1 cellular context compared by ENCODE assay signal in the genomic region with DNA sequence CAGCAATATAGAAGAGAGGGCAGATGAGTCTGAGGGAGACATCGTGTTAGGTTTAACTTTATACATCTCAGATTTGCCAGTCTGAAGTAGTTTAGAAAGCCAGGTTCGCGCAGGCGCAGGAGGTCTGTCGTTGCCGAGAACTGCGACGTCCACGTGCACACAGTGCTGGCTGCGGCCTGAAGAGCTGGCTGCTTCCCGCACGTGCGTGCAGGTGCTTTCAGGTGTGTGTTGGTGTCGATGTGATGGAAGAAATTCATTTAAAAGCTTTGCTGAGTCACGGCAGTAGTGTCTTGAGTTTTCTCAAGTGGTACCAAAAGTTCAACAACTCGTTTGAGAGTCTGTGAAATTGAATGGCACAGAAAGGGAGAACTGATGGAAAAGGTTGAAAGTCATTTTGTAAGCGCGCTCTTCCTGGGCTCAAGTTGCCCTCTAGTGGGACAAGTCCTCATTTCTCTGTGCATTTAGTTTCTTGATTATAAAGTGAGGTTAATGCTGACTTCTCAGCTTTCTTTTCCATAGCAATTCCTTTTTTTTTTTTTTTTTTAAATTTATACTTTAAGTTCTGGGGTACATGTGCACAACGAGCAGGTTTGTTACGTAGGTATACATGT.
TF ChIP-seq lines count a peak whose summit lies in the region.

No MANE protein-coding gene starts in this region.

TF ChIP-seq in H1, 55 proteins besides CTCF, POLR2A, EP300 and RAD21:
- TF ChIP-seq NRF1 (IDR thresholded peaks at IDR 0.05; ENCODE audit: low read depth, low read length) (no peak), JUND (IDR thresholded peaks at IDR 0.05; ENCODE audit: low read length) (no peak), CHD1 (IDR thresholded peaks at IDR 0.05; ENCODE audit: low read depth, low read length) (no peak), NANOG (IDR thresholded peaks at IDR 0.05; ENCODE audit: insufficient read depth, low read depth, low read length, poor library complexity, severe bottlenecking) (no peak), RBBP5 (IDR thresholded peaks at IDR 0.05; ENCODE audit: borderline replicate concordance, low read depth, low read length) (no peak), YY1 (IDR thresholded peaks at IDR 0.05; ENCODE audit: low read depth, low read length) (no peak), TCF12 (IDR thresholded peaks at IDR 0.05; ENCODE audit: low read depth, low read length) (no peak), CBX8 (IDR thresholded peaks at IDR 0.05; ENCODE audit: borderline replicate concordance, low read depth, low read length) (no peak), USF2 (IDR thresholded peaks at IDR 0.05; ENCODE audit: low read length) (no peak)
TF ChIP-seq in H1: peak in this region for 0.
